ENCODE assay signal across 13 cellular contexts in the genomic region with DNA sequence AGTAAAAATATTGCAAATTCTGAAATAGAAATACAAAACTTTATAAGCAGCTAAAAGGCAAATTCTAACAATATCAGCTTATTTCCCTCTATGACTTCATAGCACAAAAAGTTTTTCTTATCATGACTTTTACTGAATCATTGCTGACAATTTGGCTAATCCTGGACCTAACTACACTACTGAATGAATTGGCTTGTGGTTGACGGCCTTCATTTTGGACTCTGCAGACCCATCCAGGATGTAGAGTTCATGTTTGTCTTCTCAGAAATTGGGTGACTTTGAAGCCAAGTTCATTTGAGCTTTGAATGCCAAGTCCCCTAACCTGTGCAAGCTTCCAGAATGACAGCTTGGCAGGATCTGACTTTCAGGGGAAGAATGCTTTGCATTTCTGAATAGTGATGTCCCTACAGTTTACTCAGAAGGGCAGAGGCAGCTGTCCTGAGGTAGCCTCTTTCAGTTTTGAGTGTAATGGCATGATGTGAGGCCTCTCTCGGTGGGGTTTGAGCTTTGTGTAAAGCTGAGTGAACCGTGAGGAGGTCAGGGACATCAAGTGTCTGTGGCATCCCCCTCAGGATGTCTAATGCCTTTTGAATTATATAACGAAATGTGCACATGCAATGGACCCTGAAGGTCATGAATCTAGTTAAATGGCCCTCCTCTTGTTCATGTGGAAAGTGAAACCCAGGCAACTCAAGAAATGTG. TPM values are rescaled to one million over a fixed set of nuclear protein-coding genes. Genes with fewer than 3 reads are reported as not detected.
DNase-seq lines count a peak whose midpoint lies in the region; ATAC-seq and TF ChIP-seq lines count a peak whose summit lies in the region.
"Had no signal": no experiment of that assay in that cellular context is flagged by ENCODE, and none has a peak within 500 bp of the region (broad histone marks: within the 10 kb centered on the region; RNA-seq: fewer than 3 reads in every experiment).

No MANE protein-coding gene starts in this region.

- H3K27ac Mint-ChIP-seq in Calu3 (ENCODE audit: unreplicated experiment) (no peak overlapping the region), osteocyte (ENCODE audit: unreplicated experiment) (no peak overlapping the region)
- H3K27ac Mint-ChIP-seq: activated T-helper 1 cell treated with anti-CD3 and anti-CD28 coated beads, Interleukin-12 subunit alpha, Interleukin-12 subunit beta, Interleukin-2, Interleukin-4 antibody, amounts not matched to agents 30 ng/mL and 10 ng/mL and 1 ng/mL, durations not matched to agents 14 hours and 24 hours and 36 hours had no signal

- intact Hi-C loops in Calu3 (cut with micrococcal nuclease; ENCODE audit: unreplicated experiment): no loop called here

- H3K9me3 ChIP-seq in SK-N-SH: no peaks in the 10 kb centered on the region
- H3K9me3 ChIP-seq: BLaER1 had no signal

- H3K27me3 Mint-ChIP-seq in Calu3 (ENCODE audit: unreplicated experiment): no peaks in the 10 kb centered on the region
- H3K27me3 Mint-ChIP-seq in osteocyte (ENCODE audit: unreplicated experiment): peaks cover 3% of the 10 kb centered on the region

- TF ChIP-seq CTCF in SK-N-SH (IDR thresholded peaks at IDR 0.05) (no peak), Calu3 (IDR thresholded peaks at IDR 0.05; ENCODE audit: unreplicated experiment) (no peak), osteocyte (IDR thresholded peaks at IDR 0.05) (no peak)

- H3F3A ChIP-seq in SK-N-SH (replicated peaks; ENCODE audit: insufficient read depth): peaks cover 28% of the 10 kb centered on the region

- H3K4me3 Mint-ChIP-seq in Calu3 (ENCODE audit: low read depth, unreplicated experiment): no peak overlapping the region
- H3K4me3 Mint-ChIP-seq in osteocyte (ENCODE audit: unreplicated experiment): no peak overlapping the region
- H3K4me3 Mint-ChIP-seq: activated T-helper 1 cell treated with anti-CD3 and anti-CD28 coated beads, Interleukin-12 subunit alpha, Interleukin-12 subunit beta, Interleukin-2, Interleukin-4 antibody, amounts not matched to agents 30 ng/mL and 10 ng/mL and 1 ng/mL, durations not matched to agents 14 hours and 24 hours and 36 hours had no signal

- H3K4me2 ChIP-seq in SK-N-SH: peak overlapping the region; percentile 49
- H3K4me2 ChIP-seq: BLaER1, PC-9 had no signal

- peaks cover 3 to 10% of the 10 kb centered on the region in 2 experiments; a peak in 3 of 4 replicates for H3K4me1 ChIP-seq in SK-N-SH (ENCODE audit: control insufficient read depth in 1 of 2, insufficient read depth in 2 of 2, low read depth in 1 of 2, low read length in 1 of 2)

- TF ChIP-seq RAD21 in SK-N-SH (IDR thresholded peaks at IDR 0.05; ENCODE audit: low read length): no peak

- BruUV-seq in Calu3 (replicated peaks; lab: Mats Ljungman, UMichigan): no TSS peak

- H3K36me3 Mint-ChIP-seq in Calu3 (ENCODE audit: insufficient read depth, unreplicated experiment): no peaks in the 10 kb centered on the region
- H3K36me3 Mint-ChIP-seq in osteocyte (ENCODE audit: unreplicated experiment): no peaks in the 10 kb centered on the region

- H3K9me3 Mint-ChIP-seq in Calu3 (ENCODE audit: low read depth, unreplicated experiment): no peaks in the 10 kb centered on the region
- no peaks in the 10 kb centered on the region for H3K9me3 Mint-ChIP-seq in osteocyte (ENCODE audit: unreplicated experiment)
- H3K9me3 Mint-ChIP-seq: activated T-helper 1 cell treated with anti-CD3 and anti-CD28 coated beads, Interleukin-12 subunit alpha, Interleukin-12 subunit beta, Interleukin-2, Interleukin-4 antibody, amounts not matched to agents 30 ng/mL and 10 ng/mL and 1 ng/mL, durations not matched to agents 14 hours and 24 hours and 36 hours had no signal

- DNase-seq in SK-N-SH (no peak), kidney tubule cell (ENCODE audit: low spot score) (peak; percentile 45), Calu3 (no peak), osteocyte (ENCODE audit: extremely low spot score, unreplicated experiment) (no peak)
- DNase-seq: foreskin melanocyte, NCI-H1694 treated with DMSO at 0.1 percent for 48 hours, PC-9 had no signal

- H3K9ac ChIP-seq in SK-N-SH: peak overlapping the region; percentile 9; the same call in 1 of the 2 replicates
- H3K9ac ChIP-seq: BLaER1 had no signal

- CTCF ChIA-PET in SK-N-SH (lab: Yijun Ruan, JAX) (no interaction called here), Calu3 (lab: Charles Lee) (interaction anchor here (0.8 kb wide), 1 partner anchor 56 kb away, joined by 3 read pairs; no protein-coding TSS in a partner anchor)

- TF ChIP-seq EP300 in SK-N-SH (IDR thresholded peaks at IDR 0.05; ENCODE audit: borderline replicate concordance in 1 of 2, low read depth in 1 of 2, low read length in 1 of 2): peak in 1 of 2 experiments; percentile 73; a peak in 1 of 4 replicates

- POLR2A ChIA-PET in SK-N-SH (lab: Yijun Ruan, JAX): no interaction called here

- H3K79me2 ChIP-seq in SK-N-SH (ENCODE audit: insufficient read depth): no peaks in the 10 kb centered on the region

- H3K9me2 ChIP-seq in SK-N-SH: no peaks in the 10 kb centered on the region

- 24% methylated on average over 4 of the region's 4 CpGs for WGBS in SK-N-SH (ENCODE audit: low lambda C conversion rate)

- H3K4me1 Mint-ChIP-seq in Calu3 (ENCODE audit: low read depth, unreplicated experiment) (peaks cover 8% of the 10 kb centered on the region), osteocyte (ENCODE audit: unreplicated experiment) (peaks cover 22% of the 10 kb centered on the region)

- H3K4me3 ChIP-seq in SK-N-SH (ENCODE audit: low read depth in 2 of 2, low read length in 1 of 2): peak overlapping the region in 1 of 2 experiments; percentile 13; a peak in 1 of 4 replicates
- H3K4me3 ChIP-seq: BLaER1, PC-9 had no signal

- H3K27me3 ChIP-seq in SK-N-SH (ENCODE audit: insufficient read depth): no peaks in the 10 kb centered on the region
- H3K27me3 ChIP-seq: BLaER1 had no signal

- peaks cover 14 to 59% of the 10 kb centered on the region in 2 experiments for H3K36me3 ChIP-seq in SK-N-SH (replicated peaks in 1 of 2; ENCODE audit: control insufficient read depth in 1 of 2, insufficient read depth in 2 of 2, low read length in 1 of 2)

- no peaks in the 10 kb centered on the region for H4K20me1 ChIP-seq in SK-N-SH (ENCODE audit: insufficient read depth)
- H4K20me1 ChIP-seq: BLaER1 had no signal

- no peak overlapping the region; the same call in 1 of the 2 replicates for H2AFZ ChIP-seq in SK-N-SH (ENCODE audit: low read depth)
- H2AFZ ChIP-seq: PC-9 had no signal

- peak overlapping the region; percentile 40 to 81; a peak in 3 of 4 replicates for H3K27ac ChIP-seq in SK-N-SH (ENCODE audit: low read depth in 2 of 2, low read length in 1 of 2)
- H3K27ac ChIP-seq: BLaER1, PC-9 had no signal

- peak; percentile 51 for ATAC-seq in GM18519 (IDR thresholded peaks at IDR 0.05; ENCODE audit: low FRiP score, unreplicated experiment)
- ATAC-seq in HG02798 (IDR thresholded peaks at IDR 0.05; ENCODE audit: poor library complexity, unreplicated experiment): peak; percentile 83
- no peak for ATAC-seq in HG02973 (IDR thresholded peaks at IDR 0.05; ENCODE audit: unreplicated experiment)
- no peak for ATAC-seq in GM21528 (IDR thresholded peaks at IDR 0.05; ENCODE audit: low FRiP score, unreplicated experiment)

TF ChIP-seq in SK-N-SH, 30 proteins besides CTCF, POLR2A, EP300 and RAD21 (continues in another document):
- TF ChIP-seq MEF2A (IDR thresholded peaks at IDR 0.05; ENCODE audit: borderline replicate concordance, low read depth) (no peak), IRF3 (IDR thresholded peaks at IDR 0.05; ENCODE audit: low read depth, low read length) (no peak), NFIC (IDR thresholded peaks at IDR 0.05; ENCODE audit: borderline replicate concordance) (peak; percentile 75), RCOR1 (IDR thresholded peaks at IDR 0.05; ENCODE audit: low read length) (no peak), EZH2phosphoT487 (IDR thresholded peaks at IDR 0.05; ENCODE audit: borderline replicate concordance, low read depth) (no peak), POLR2AphosphoS5 (IDR thresholded peaks at IDR 0.05; ENCODE audit: low read depth, low read length) (no peak), RFX5 (IDR thresholded peaks at IDR 0.05; ENCODE audit: low read length) (no peak), FOSL2 (IDR thresholded peaks at IDR 0.05; ENCODE audit: borderline replicate concordance, low read depth) (peak; percentile 53), RXRA (IDR thresholded peaks at IDR 0.05; ENCODE audit: borderline replicate concordance, low read depth) (peak; percentile 62; the same call in 1 of the 2 replicates)
- TF ChIP-seq, protein P1, sequence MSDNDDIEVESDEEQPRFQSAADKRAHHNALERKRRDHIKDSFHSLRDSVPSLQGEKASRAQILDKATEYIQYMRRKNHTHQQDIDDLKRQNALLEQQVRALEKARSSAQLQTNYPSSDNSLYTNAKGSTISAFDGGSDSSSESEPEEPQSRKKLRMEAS (IDR thresholded peaks at IDR 0.05; ENCODE audit: low read depth): 0 out of 2 replicates have a peak, but pooled peaks have one; percentile 26
- TF ChIP-seq, protein P2, sequence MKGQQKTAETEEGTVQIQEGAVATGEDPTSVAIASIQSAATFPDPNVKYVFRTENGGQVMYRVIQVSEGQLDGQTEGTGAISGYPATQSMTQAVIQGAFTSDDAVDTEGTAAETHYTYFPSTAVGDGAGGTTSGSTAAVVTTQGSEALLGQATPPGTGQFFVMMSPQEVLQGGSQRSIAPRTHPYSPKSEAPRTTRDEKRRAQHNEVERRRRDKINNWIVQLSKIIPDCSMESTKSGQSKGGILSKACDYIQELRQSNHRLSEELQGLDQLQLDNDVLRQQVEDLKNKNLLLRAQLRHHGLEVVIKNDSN (IDR thresholded peaks at IDR 0.05; ENCODE audit: borderline replicate concordance, low read depth): no peak

RNA-seq across cellular contexts. Expression of gene EFEMP1, which starts 48.0 kb away (rescaled TPM):
- polyA plus RNA-seq in SK-N-SH (2012; rRNA removed): 1,015 and 1,290 TPM in 2 replicates
- polyA plus RNA-seq in SK-N-SH (2012; cell fraction: cytosol; rRNA removed): 876 and 1,005 TPM in 2 replicates
- polyA plus RNA-seq in SK-N-SH (2012; cell fraction: nucleus; rRNA removed): 870 and 1,070 TPM in 2 replicates
- total RNA-seq in Calu3 (2022): 14.7 and 51.5 TPM in 2 replicates
- total RNA-seq in osteocyte: 7.4 and 8.3 TPM in 2 replicates
- total RNA-seq: activated T-helper 1 cell treated with anti-CD3 and anti-CD28 coated beads, Interleukin-12 subunit alpha, Interleukin-12 subunit beta, Interleukin-2, Interleukin-4 antibody, amounts not matched to agents 30 ng/mL and 10 ng/mL and 1 ng/mL, durations not matched to agents 14 hours and 24 hours and 36 hours had no signal

Comparison
In these comparisons a context has a peak if more than half of its experiments do, and no peak if none do; other contexts are left out.
1. ATAC-seq: peak in GM18519 (single experiment) and HG02798 (single experiment); none in HG02973 (single experiment) and GM21528 (single experiment).